20 cellular contexts compared by ENCODE assay signal in genomic region chr1:17451731-17452130, GRCh38. TPM values are rescaled to one million over a fixed set of nuclear protein-coding genes. Genes with fewer than 3 reads are reported as not detected.
DNase-seq lines count a peak whose midpoint lies in the region; ATAC-seq, FAIRE-seq and TF ChIP-seq lines count a peak whose summit lies in the region.
"Had no signal": no experiment of that assay in that cellular context is flagged by ENCODE, and none has a peak within 500 bp of the region (broad histone marks: within the 10 kb centered on the region; RNA-seq: fewer than 3 reads in every experiment).

No MANE protein-coding gene starts in this region.

- in situ Hi-C loops in GM12878 (cut with MboI): no loop called here

- H3K27ac Mint-ChIP-seq in mesothelial cell of epicardium: peak overlapping the region; percentile 30
- H3K27ac Mint-ChIP-seq: CD4-positive, alpha-beta T cell had no signal

- H3K4me2 ChIP-seq in GM12878 (ENCODE audit: control insufficient read depth, insufficient read depth): no peak overlapping the region

- H3K36me3 ChIP-seq in GM12878 (ENCODE audit: control insufficient read depth in 2 of 2, insufficient read depth in 2 of 2, low read length in 1 of 2): no peaks in the 10 kb centered on the region

- H3K27ac ChIP-seq in GM12878 (ENCODE audit: control insufficient read depth, insufficient read depth): no peak overlapping the region

- POLR2A ChIA-PET in GM12878 (lab: Charles Lee): no interaction called here

- H3K36me3 Mint-ChIP-seq in mesothelial cell of epicardium: no peaks in the 10 kb centered on the region

- BruUV-seq in GM12878 (replicated peaks; lab: Mats Ljungman, UMichigan): no TSS peak

- no peak overlapping the region for H3K4me3 ChIP-seq in GM12878

- CTCF ChIA-PET in GM12878 (lab: Yijun Ruan, JAX): interaction anchor here (1.2 to 3.3 kb wide), 10 partner anchors 9 to 43 kb away, joined by 3 to 9 read pairs (median 4); partner anchors contain the start of gene RCC2

- H3K27me3 ChIP-seq in GM12878 (replicated peaks in 1 of 2; ENCODE audit: control insufficient read depth in 2 of 2, insufficient read depth in 2 of 2, low read length in 1 of 2): no peaks in the 10 kb centered on the region

- peaks cover 10% of the 10 kb centered on the region for H3K4me1 ChIP-seq in GM12878 (ENCODE audit: control insufficient read depth, insufficient read depth, low read length)
- H3K4me1 ChIP-seq: Caco-2 had no signal

- H3K9me3 ChIP-seq in GM12878 (replicated peaks; ENCODE audit: control insufficient read depth, insufficient read depth, low read length): no peaks in the 10 kb centered on the region
- H3K9me3 ChIP-seq: Caco-2 had no signal

- H3K4me3 Mint-ChIP-seq in mesothelial cell of epicardium: no peak overlapping the region
- H3K4me3 Mint-ChIP-seq: CD4-positive, alpha-beta T cell had no signal

- no peaks in the 10 kb centered on the region for H3K79me2 ChIP-seq in GM12878 (ENCODE audit: control insufficient read depth, insufficient read depth, low read length)

- no peak overlapping the region for H3K9ac ChIP-seq in GM12878 (ENCODE audit: control insufficient read depth, insufficient read depth, low read length)

- no peak for TF ChIP-seq POLR2A in GM12878 (IDR thresholded peaks at IDR 0.05; ENCODE audit: low read depth, low read length)

- H4K20me1 ChIP-seq in GM12878 (ENCODE audit: control insufficient read depth, insufficient read depth): no peaks in the 10 kb centered on the region

- SMC1A ChIA-PET in GM12878 (lab: Charles Lee; ENCODE audit: uncharacterized antibody, unreplicated experiment): interaction anchor here (1.0 to 1.2 kb wide), 2 partner anchors 10 to 155 kb away, joined by 3 read pairs; no protein-coding TSS in a partner anchor

- no peak overlapping the region for H2AFZ ChIP-seq in GM12878 (ENCODE audit: control insufficient read depth, low read depth, low read length)

- peak; percentile 22; the same call in 2 of the 3 replicates for ATAC-seq in GM12878
- no peak for ATAC-seq in GM18861 (IDR thresholded peaks at IDR 0.05; ENCODE audit: unreplicated experiment)
- ATAC-seq: Panc1 had no signal

- H3K27me3 Mint-ChIP-seq in mesothelial cell of epicardium (ENCODE audit: low read depth): no peaks in the 10 kb centered on the region

- TF ChIP-seq EP300 in GM12878 (IDR thresholded peaks at IDR 0.05; ENCODE audit: borderline replicate concordance in 1 of 2, control insufficient read depth in 1 of 2, low read depth in 2 of 2, low read length in 2 of 2): no peak

- TF ChIP-seq CTCF in GM12878 (IDR thresholded peaks at IDR 0.05 in 2 of 3, conservative IDR thresholded peaks at IDR 0.05 in 1 of 3; ENCODE audit: control insufficient read depth in 2 of 3, extremely low read depth in 1 of 3, insufficient read depth in 1 of 3, low read depth in 3 of 3, low read length in 3 of 3): no peak
- no peak for TF ChIP-seq CTCF in mesothelial cell of epicardium (IDR thresholded peaks at IDR 0.05; ENCODE audit: unreplicated experiment)

- intact Hi-C loops in GM12878 (cut with micrococcal nuclease; ENCODE audit: unreplicated experiment): no loop called here

- no peak for TF ChIP-seq RAD21 in GM12878 (IDR thresholded peaks at IDR 0.05; ENCODE audit: insufficient read depth, low read depth, low read length)

- H3K9me3 Mint-ChIP-seq in mesothelial cell of epicardium: no peaks in the 10 kb centered on the region
- H3K9me3 Mint-ChIP-seq: CD4-positive, alpha-beta T cell had no signal

- RAD21 ChIA-PET in GM12878 (lab: Charles Lee; ENCODE audit: unreplicated experiment): interaction anchor here (0.8 to 1.1 kb wide), 2 partner anchors 9 to 23 kb away, joined by 3 read pairs; no protein-coding TSS in a partner anchor

- 45% methylated on average over 7 of the region's 7 CpGs for WGBS in GM12878 (ENCODE audit: insufficient coverage, insufficient replicate concordance, low lambda C conversion rate, missing lambda C conversion rate)

- H3K4me1 Mint-ChIP-seq in mesothelial cell of epicardium: peaks cover 5% of the 10 kb centered on the region

- DNase-seq in NCI-H2227 (lab: John Stamatoyannopoulos, UW; ENCODE audit: unreplicated experiment): peak; percentile 57
- DNase-seq in GM12878 (ENCODE audit: low read depth, low spot score): no peak
- DNase-seq in mesothelial cell of epicardium (ENCODE audit: low spot score in 2 of 2, unreplicated experiment in 2 of 2): no peak
- DNase-seq in epidermal melanocyte (ENCODE audit: insufficient read length, low spot score): no peak
- DNase-seq in RCC 7860 (ENCODE audit: low spot score): no peak
- DNase-seq in stimulated activated CD4-positive, alpha-beta T cell treated with anti-CD3 and anti-CD28 coated beads, Interleukin-15, amount 100 ng/mL, for 24 hours: no peak
- DNase-seq: Caco-2; CD4-positive, alpha-beta T cell; DMS 273 treated with DMSO at 0.1 percent for 48 hours; DMS79 treated with DMSO at 0.1 percent for 48 hours; NCI-H1092; NCI-H1436; NCI-H187 treated with DMSO at 0.1 percent for 48 hours; NCI-H345; NCI-H524; NCI-H774; NK-92 treated with Interleukin-12 subunit alpha and Interleukin-12 subunit beta, amount 100 ng/mL, for 24 hours had no signal

- FAIRE-seq in GM12878 (lab: Jason Lieb, UNC): no peak
- no peak for FAIRE-seq in RCC 7860 (lab: Jason Lieb, UNC)
- FAIRE-seq: GM12891 had no signal

TF ChIP-seq in GM12878, 131 proteins besides CTCF, POLR2A, EP300 and RAD21:
- TF ChIP-seq CBX5 (IDR thresholded peaks at IDR 0.05; ENCODE audit: low read depth): no peak
- peak; percentile 19; the same call in 1 of the 2 replicates for TF ChIP-seq JUNB (IDR thresholded peaks at IDR 0.05)
- TF ChIP-seq, protein P1, sequence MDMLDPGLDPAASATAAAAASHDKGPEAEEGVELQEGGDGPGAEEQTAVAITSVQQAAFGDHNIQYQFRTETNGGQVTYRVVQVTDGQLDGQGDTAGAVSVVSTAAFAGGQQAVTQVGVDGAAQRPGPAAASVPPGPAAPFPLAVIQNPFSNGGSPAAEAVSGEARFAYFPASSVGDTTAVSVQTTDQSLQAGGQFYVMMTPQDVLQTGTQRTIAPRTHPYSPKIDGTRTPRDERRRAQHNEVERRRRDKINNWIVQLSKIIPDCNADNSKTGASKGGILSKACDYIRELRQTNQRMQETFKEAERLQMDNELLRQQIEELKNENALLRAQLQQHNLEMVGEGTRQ (IDR thresholded peaks at IDR 0.05; ENCODE audit: borderline replicate concordance, low read depth, low read length): no peak
- TF ChIP-seq, protein P2, sequence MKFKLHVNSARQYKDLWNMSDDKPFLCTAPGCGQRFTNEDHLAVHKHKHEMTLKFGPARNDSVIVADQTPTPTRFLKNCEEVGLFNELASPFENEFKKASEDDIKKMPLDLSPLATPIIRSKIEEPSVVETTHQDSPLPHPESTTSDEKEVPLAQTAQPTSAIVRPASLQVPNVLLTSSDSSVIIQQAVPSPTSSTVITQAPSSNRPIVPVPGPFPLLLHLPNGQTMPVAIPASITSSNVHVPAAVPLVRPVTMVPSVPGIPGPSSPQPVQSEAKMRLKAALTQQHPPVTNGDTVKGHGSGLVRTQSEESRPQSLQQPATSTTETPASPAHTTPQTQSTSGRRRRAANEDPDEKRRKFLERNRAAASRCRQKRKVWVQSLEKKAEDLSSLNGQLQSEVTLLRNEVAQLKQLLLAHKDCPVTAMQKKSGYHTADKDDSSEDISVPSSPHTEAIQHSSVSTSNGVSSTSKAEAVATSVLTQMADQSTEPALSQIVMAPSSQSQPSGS (IDR thresholded peaks at IDR 0.05; ENCODE audit: low read length): no peak
- no peak for TF ChIP-seq NBN (IDR thresholded peaks at IDR 0.05)
TF ChIP-seq in GM12878: peak in this region for 1.

RNA-seq across cellular contexts. Expression of gene RCC2, which starts 12.3 kb away (rescaled TPM):
- 45.7 and 57.1 TPM in 2 replicates for total RNA-seq in GM12878 (2013; cell fraction: nucleolus; rRNA removed)
- total RNA-seq in GM12878 (2014; rRNA removed) (62.9 and 77.6 TPM in 2 replicates), GM12878 (2014; rRNA removed; fragmentation: Illumina TruSeq; extraction: Trizol) (85.1 and 93.4 TPM in 2 replicates), GM12878 (2021) (176 TPM in 2 replicates), mesothelial cell of epicardium (155 to 164 TPM (median 159 TPM) in 3 replicates)
- polyA plus RNA-seq in GM12878 (2011; ENCODE audit: low read depth): 27.0 TPM
- polyA plus RNA-seq in GM12878 (2011; rRNA removed) (34.4 and 60.5 TPM in 2 replicates), GM12878 (2014; fragmentation: Illumina TruSeq; extraction: Trizol) (88.3 and 128 TPM in 2 replicates), GM12878 (2014; fragmentation: Nextera tagmentation; extraction: Ambion mirVana) (100 to 1,000 TPM in 1 of 2 experiments, 10 to 100 TPM in 1; 38.3 to 124 TPM), GM12878 (2014; rRNA removed) (99.6 and 118 TPM in 2 replicates), GM12878 (2016; fragmentation: Nextera tagmentation; extraction: Ambion mirVana) (10 to 100 TPM; 10.7 to 32.2 TPM)
- 91.5 and 94.4 TPM in 2 replicates for polyA plus RNA-seq in GM12878 (2011; cell fraction: cytosol; rRNA removed)
- polyA plus RNA-seq in GM12878 (2011; cell fraction: nucleus; rRNA removed): 108 and 135 TPM in 2 replicates
- polyA plus RNA-seq in GM12878 (2012): 56.0 and 64.4 TPM in 2 replicates
- polyA minus RNA-seq in GM12878 (2011; rRNA and poly(A)+ RNA removed): 65.9 and 81.3 TPM in 2 replicates
- 63.7 and 66.3 TPM in 2 replicates for polyA minus RNA-seq in GM12878 (2011; cell fraction: cytosol; rRNA and poly(A)+ RNA removed)
- polyA minus RNA-seq in GM12878 (2011; cell fraction: nucleus; rRNA and poly(A)+ RNA removed): 17.0 and 35.5 TPM in 2 replicates
